16 cellular contexts compared by ENCODE assay signal in genomic region chr1:16258591-16259135, GRCh38. TPM values are rescaled to one million over a fixed set of nuclear protein-coding genes. Genes with fewer than 3 reads are reported as not detected.
A peak's percentile ranks its signal among the peaks of the same experiment; 100 is the strongest.
DNase-seq lines count a peak whose midpoint lies in the region; ATAC-seq and TF ChIP-seq lines count a peak whose summit lies in the region.
"Had no signal": no experiment of that assay in that cellular context is flagged by ENCODE, and none has a peak within 500 bp of the region (broad histone marks: within the 10 kb centered on the region; RNA-seq: fewer than 3 reads in every experiment).

No MANE protein-coding gene starts in this region.

- H3K27ac ChIP-seq in SJSA1 (peak overlapping the region; percentile 53), epithelial cell of prostate (peak overlapping the region; percentile 45), prostate gland (no peak overlapping the region)

- H3K9me3 ChIP-seq in SJSA1 (replicated peaks) (no peaks in the 10 kb centered on the region), prostate gland (no peaks in the 10 kb centered on the region)

- H3K36me3 Mint-ChIP-seq in activated naive CD8-positive, alpha-beta T cell treated with anti-CD3 and anti-CD28 coated beads, Interleukin-2, amount 50 U/mL, for 24 hours (ENCODE audit: low read depth), result peaks cover 1% of the 10 kb centered on the region
- H3K36me3 Mint-ChIP-seq in activated naive CD8-positive, alpha-beta T cell treated with anti-CD3 and anti-CD28 coated beads for 36 hours, result no peaks in the 10 kb centered on the region

- H3K36me3 ChIP-seq in SJSA1 (peaks cover 17% of the 10 kb centered on the region), prostate gland (peaks cover 2 to 4% of the 10 kb centered on the region in 2 donors)

- no peak overlapping the region for H3K4me3 Mint-ChIP-seq in activated naive CD8-positive, alpha-beta T cell treated with anti-CD3 and anti-CD28 coated beads, Interleukin-2, amount 50 U/mL, for 24 hours
- no peak overlapping the region for H3K4me3 Mint-ChIP-seq in activated naive CD8-positive, alpha-beta T cell treated with anti-CD3 and anti-CD28 coated beads for 36 hours

- WGBS in prostate gland, result 96% methylated on average over 9 of the region's 9 CpGs

- intact Hi-C loops in prostate gland (cut with DNase I) (no loop called here), left ventricle myocardium superior (cut with micrococcal nuclease) (no loop called here)

- no peak for DNase-seq in activated naive CD8-positive, alpha-beta T cell treated with anti-CD3 and anti-CD28 coated beads, Interleukin-2, amount 50 U/mL, for 24 hours
- DNase-seq in activated naive CD8-positive, alpha-beta T cell treated with anti-CD3 and anti-CD28 coated beads for 36 hours, result no peak
- no peak for DNase-seq in SJSA1 (ENCODE audit: low read depth in 1 of 2, low spot score in 2 of 2)
- DNase-seq in epithelial cell of prostate (ENCODE audit: low read depth, low spot score), result no peak
- DNase-seq in prostate gland (ENCODE audit: low spot score), result no peak
- no peak for DNase-seq in stimulated activated CD4-positive, alpha-beta T cell treated with anti-CD3 and anti-CD28 coated beads, Interleukin-12 subunit alpha, Interleukin-12 subunit beta, amount 100 ng/mL, for 4 hours
- no peak for DNase-seq in left ventricle myocardium superior
- DNase-seq: DMS79 treated with DMSO at 0.1 percent for 48 hours, GF-D8, NCI-H1436, NCI-H2029 treated with DMSO at 0.1 percent for 48 hours, NCI-H510A, NCI-H82 had no signal

- no peak for TF ChIP-seq POLR2A in prostate gland (IDR thresholded peaks at IDR 0.05)

- no peaks in the 10 kb centered on the region for H3K27me3 ChIP-seq in SJSA1 (replicated peaks)
- no peaks in the 10 kb centered on the region for H3K27me3 ChIP-seq in prostate gland (replicated peaks; ENCODE audit: insufficient read depth)

- no peaks in the 10 kb centered on the region for H3K9me3 Mint-ChIP-seq in activated naive CD8-positive, alpha-beta T cell treated with anti-CD3 and anti-CD28 coated beads, Interleukin-2, amount 50 U/mL, for 24 hours
- no peaks in the 10 kb centered on the region for H3K9me3 Mint-ChIP-seq in activated naive CD8-positive, alpha-beta T cell treated with anti-CD3 and anti-CD28 coated beads for 36 hours

- H3K27ac Mint-ChIP-seq in activated naive CD8-positive, alpha-beta T cell treated with anti-CD3 and anti-CD28 coated beads, Interleukin-2, amount 50 U/mL, for 24 hours, result peak overlapping the region; percentile 18
- H3K27ac Mint-ChIP-seq in activated naive CD8-positive, alpha-beta T cell treated with anti-CD3 and anti-CD28 coated beads for 36 hours, result no peak overlapping the region

- no peak for TF ChIP-seq CTCF in prostate gland (IDR thresholded peaks at IDR 0.05)

- no peaks in the 10 kb centered on the region for H3K4me1 Mint-ChIP-seq in activated naive CD8-positive, alpha-beta T cell treated with anti-CD3 and anti-CD28 coated beads, Interleukin-2, amount 50 U/mL, for 24 hours
- H3K4me1 Mint-ChIP-seq in activated naive CD8-positive, alpha-beta T cell treated with anti-CD3 and anti-CD28 coated beads for 36 hours, result peaks cover 5% of the 10 kb centered on the region

- H3K4me3 ChIP-seq in SJSA1, result no peak overlapping the region
- H3K4me3 ChIP-seq in prostate gland, result no peak overlapping the region

- H3K4me1 ChIP-seq in SJSA1 (replicated peaks) (peaks cover 37% of the 10 kb centered on the region), prostate gland (replicated peaks) (peaks cover 6% of the 10 kb centered on the region)

- no peak for ATAC-seq in activated naive CD8-positive, alpha-beta T cell treated with anti-CD3 and anti-CD28 coated beads, Interleukin-2, amount 50 U/mL, for 24 hours
- ATAC-seq in GM19452 (IDR thresholded peaks at IDR 0.05; ENCODE audit: unreplicated experiment), result no peak
- no peak for ATAC-seq in left ventricle myocardium superior
- ATAC-seq: HCT116, Right ventricle myocardium inferior had no signal

- H3K27me3 Mint-ChIP-seq in activated naive CD8-positive, alpha-beta T cell treated with anti-CD3 and anti-CD28 coated beads, Interleukin-2, amount 50 U/mL, for 24 hours, result no peaks in the 10 kb centered on the region
- no peaks in the 10 kb centered on the region for H3K27me3 Mint-ChIP-seq in activated naive CD8-positive, alpha-beta T cell treated with anti-CD3 and anti-CD28 coated beads for 36 hours

RNA-seq across cellular contexts. Expression of gene CPLANE2, which starts 21.7 kb away (rescaled TPM):
- 1 to 10 TPM; 2.2 to 2.5 TPM for total RNA-seq in activated naive CD8-positive, alpha-beta T cell treated with anti-CD3 and anti-CD28 coated beads for 36 hours
- 2.2 and 14.8 TPM in 2 replicates for total RNA-seq in SJSA1 (2014; rRNA removed; shearing (Covaris generic))
- 10 to 100 TPM in 1 of 2 donors, 1 to 10 TPM in 1; 5.5 to 12.9 TPM for total RNA-seq in prostate gland
- 9.7 TPM for total RNA-seq in left ventricle myocardium superior

RNA-seq across cellular contexts. Expression of gene ARHGEF19, which starts 46.2 kb away (rescaled TPM):
- 1 to 10 TPM; 4.4 to 4.5 TPM for total RNA-seq in activated naive CD8-positive, alpha-beta T cell treated with anti-CD3 and anti-CD28 coated beads for 36 hours
- 3.8 and 10.7 TPM in 2 replicates for total RNA-seq in SJSA1 (2014; rRNA removed; shearing (Covaris generic))
- total RNA-seq in prostate gland (10 to 100 TPM; 13.1 to 18.8 TPM), left ventricle myocardium superior (2.0 TPM)

Comparison
In these comparisons a context has a peak if more than half of its experiments do, and no peak if none do; other contexts are left out.
1. H3K27ac ChIP-seq: peak in SJSA1 (single experiment) and epithelial cell of prostate (single experiment); none in prostate gland (0 of 2).